Comparison of ENCODE assay signal across 8 cellular contexts in the genomic region with DNA sequence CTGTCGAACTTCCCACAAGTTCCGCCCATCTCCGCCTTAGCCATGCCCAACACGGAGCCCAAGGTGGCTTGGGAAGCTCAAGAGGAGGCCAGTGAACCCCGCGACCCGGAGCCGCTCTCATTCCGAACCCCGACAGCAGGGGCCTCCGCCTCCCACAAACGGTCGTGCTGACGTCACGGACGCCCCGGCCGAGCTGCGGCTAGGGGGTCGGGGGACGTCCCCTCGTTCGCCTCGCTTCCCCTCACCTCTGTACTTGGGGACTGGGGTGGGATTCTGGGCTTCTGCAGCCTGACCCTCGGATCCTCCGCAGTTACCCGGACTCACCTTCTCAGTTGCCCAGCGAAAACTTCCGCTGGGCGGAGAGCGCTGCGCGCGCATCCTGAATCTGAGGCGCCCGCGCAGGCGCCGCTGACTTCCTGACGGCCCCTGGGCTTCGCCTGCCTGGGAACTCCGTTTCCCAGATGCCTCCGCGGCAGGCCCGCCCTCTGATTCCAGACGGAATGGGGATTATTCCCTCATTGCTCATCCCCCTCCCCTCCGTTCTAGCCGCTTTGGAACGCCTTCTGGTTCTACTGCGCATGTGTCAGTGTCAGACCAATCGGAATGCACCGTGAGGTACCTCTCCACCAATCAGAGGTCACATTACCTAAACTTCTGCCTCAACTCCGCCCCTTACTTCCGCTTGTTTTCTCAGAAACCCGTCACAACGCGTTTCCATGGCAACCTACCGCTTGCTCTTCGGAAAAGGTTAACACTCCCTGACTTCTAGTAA. TPM values are rescaled to one million over a fixed set of nuclear protein-coding genes. Genes with fewer than 3 reads are reported as not detected.
DNase-seq lines count a peak whose midpoint lies in the region; ATAC-seq and TF ChIP-seq lines count a peak whose summit lies in the region.

A gene with protein sequence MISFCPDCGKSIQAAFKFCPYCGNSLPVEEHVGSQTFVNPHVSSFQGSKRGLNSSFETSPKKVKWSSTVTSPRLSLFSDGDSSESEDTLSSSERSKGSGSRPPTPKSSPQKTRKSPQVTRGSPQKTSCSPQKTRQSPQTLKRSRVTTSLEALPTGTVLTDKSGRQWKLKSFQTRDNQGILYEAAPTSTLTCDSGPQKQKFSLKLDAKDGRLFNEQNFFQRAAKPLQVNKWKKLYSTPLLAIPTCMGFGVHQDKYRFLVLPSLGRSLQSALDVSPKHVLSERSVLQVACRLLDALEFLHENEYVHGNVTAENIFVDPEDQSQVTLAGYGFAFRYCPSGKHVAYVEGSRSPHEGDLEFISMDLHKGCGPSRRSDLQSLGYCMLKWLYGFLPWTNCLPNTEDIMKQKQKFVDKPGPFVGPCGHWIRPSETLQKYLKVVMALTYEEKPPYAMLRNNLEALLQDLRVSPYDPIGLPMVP (minus strand): TSS at position 351 of the 772 bp plus-strand sequence. CDS start 9,210 bp downstream, outside the sequence.

- DNase-seq in DMS153 treated with DMSO at 0.1 percent for 48 hours (lab: John Stamatoyannopoulos, UW; ENCODE audit: unreplicated experiment) (peak; percentile 99), PC-3 (peak; percentile 100), activated T-cell treated with anti-CD3 and anti-CD28 coated beads for 48 hours (ENCODE audit: low read depth) (peak; percentile 93), epithelial cell of esophagus (ENCODE audit: low read depth) (peak; percentile 100)
- peak; percentile 94 to 96 for DNase-seq in stimulated activated CD8-positive, alpha-beta memory T cell treated with anti-CD3 and anti-CD28 coated beads, Interleukin-4, amount 100 ng/mL, for 1 hour (ENCODE audit: low read depth in 2 of 2, low spot score in 1 of 2)

- 0 out of 2 replicates have a peak, but pooled peaks cover 6% of the 10 kb centered on the region for H4K20me1 ChIP-seq in PC-3 (ENCODE audit: low read length)

- POLR2A ChIA-PET in PC-3 (lab: Charles Lee; ENCODE audit: unreplicated experiment): no interaction called here

- no peaks in the 10 kb centered on the region for H3F3A ChIP-seq in PC-3 (ENCODE audit: low read length, unreplicated experiment)

- TF ChIP-seq CTCF in PC-3 (conservative IDR thresholded peaks at IDR 0.05; ENCODE audit: low read depth, low read length) (no peak), epithelial cell of esophagus (IDR thresholded peaks at IDR 0.05; ENCODE audit: insufficient read depth, low read depth, low read length, missing control alignments) (peak; percentile 12)

- peak within 1 kb of the TSS; percentile 62 for H3K27ac ChIP-seq in PC-3 (ENCODE audit: low read length)

- intact Hi-C loops in PC-3 (cut with micrococcal nuclease): loop anchor here (1.0 to 10.0 kb wide), 2 partner anchors 21 to 90 kb away; no protein-coding TSS in a partner anchor

- H3K9me3 ChIP-seq in PC-3 (ENCODE audit: low read length) (no peaks in the 10 kb centered on the region), mononuclear cell (ENCODE audit: low read depth, low read length) (no peaks in the 10 kb centered on the region)

- H3K4me1 ChIP-seq in PC-3 (ENCODE audit: insufficient read depth, low read length) (peaks cover 41% of the 10 kb centered on the region), mononuclear cell (ENCODE audit: insufficient read depth, low read length) (peaks cover 34% of the 10 kb centered on the region)

- no peaks in the 10 kb centered on the region for H3K27me3 ChIP-seq in PC-3 (ENCODE audit: low read length)
- no peaks in the 10 kb centered on the region for H3K27me3 ChIP-seq in mononuclear cell (ENCODE audit: insufficient read depth, low read length)

- BruUV-seq in PC-3 (replicated peaks; lab: Mats Ljungman, UMichigan): no TSS peak

- peak; percentile 74 for ATAC-seq in GM21576 (IDR thresholded peaks at IDR 0.05; ENCODE audit: unreplicated experiment)
- peak; percentile 91 for ATAC-seq in PC-3

- no peaks in the 10 kb centered on the region for H3K9me2 ChIP-seq in PC-3 (replicated peaks; ENCODE audit: low read length)

- H2AFZ ChIP-seq in PC-3 (ENCODE audit: low read length): peak within 1 kb of the TSS; percentile 94

- peak within 1 kb of the TSS; percentile 91 for H3K9ac ChIP-seq in PC-3 (ENCODE audit: low read length)

- CTCF ChIA-PET in PC-3 (lab: Charles Lee): interaction anchor here (0.5 kb wide), 1 partner anchor 303 kb away, joined by 4 read pairs; no protein-coding TSS in a partner anchor

- peaks cover 11% of the 10 kb centered on the region for H3K36me3 ChIP-seq in PC-3 (ENCODE audit: low read depth, low read length)

- peak within 1 kb of the TSS; percentile 98 for H3K4me2 ChIP-seq in PC-3 (ENCODE audit: low read length)

- no peak for TF ChIP-seq RAD21 in Ishikawa (IDR thresholded peaks at IDR 0.05; ENCODE audit: low read depth)

- peak within 1 kb of the TSS; percentile 95 for H3K4me3 ChIP-seq in PC-3 (ENCODE audit: low read length)
- peak within 1 kb of the TSS; percentile 96 for H3K4me3 ChIP-seq in epithelial cell of esophagus (ENCODE audit: low read length)
- peak within 1 kb of the TSS; percentile 95 for H3K4me3 ChIP-seq in mononuclear cell (ENCODE audit: low read length)

- TF ChIP-seq EP300 in Ishikawa (IDR thresholded peaks at IDR 0.05; ENCODE audit: borderline replicate concordance): peak; percentile 8; the same call in 1 of the 2 replicates

- H3K79me2 ChIP-seq in PC-3 (ENCODE audit: low read length): peaks cover 89% of the 10 kb centered on the region

TF ChIP-seq in Ishikawa, 13 proteins besides CTCF, POLR2A, EP300 and RAD21:
- TF ChIP-seq, protein P1, sequence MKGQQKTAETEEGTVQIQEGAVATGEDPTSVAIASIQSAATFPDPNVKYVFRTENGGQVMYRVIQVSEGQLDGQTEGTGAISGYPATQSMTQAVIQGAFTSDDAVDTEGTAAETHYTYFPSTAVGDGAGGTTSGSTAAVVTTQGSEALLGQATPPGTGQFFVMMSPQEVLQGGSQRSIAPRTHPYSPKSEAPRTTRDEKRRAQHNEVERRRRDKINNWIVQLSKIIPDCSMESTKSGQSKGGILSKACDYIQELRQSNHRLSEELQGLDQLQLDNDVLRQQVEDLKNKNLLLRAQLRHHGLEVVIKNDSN (IDR thresholded peaks at IDR 0.05): 0 out of 2 replicates have a peak, but pooled peaks have one; percentile 14
- TF ChIP-seq, protein P2, sequence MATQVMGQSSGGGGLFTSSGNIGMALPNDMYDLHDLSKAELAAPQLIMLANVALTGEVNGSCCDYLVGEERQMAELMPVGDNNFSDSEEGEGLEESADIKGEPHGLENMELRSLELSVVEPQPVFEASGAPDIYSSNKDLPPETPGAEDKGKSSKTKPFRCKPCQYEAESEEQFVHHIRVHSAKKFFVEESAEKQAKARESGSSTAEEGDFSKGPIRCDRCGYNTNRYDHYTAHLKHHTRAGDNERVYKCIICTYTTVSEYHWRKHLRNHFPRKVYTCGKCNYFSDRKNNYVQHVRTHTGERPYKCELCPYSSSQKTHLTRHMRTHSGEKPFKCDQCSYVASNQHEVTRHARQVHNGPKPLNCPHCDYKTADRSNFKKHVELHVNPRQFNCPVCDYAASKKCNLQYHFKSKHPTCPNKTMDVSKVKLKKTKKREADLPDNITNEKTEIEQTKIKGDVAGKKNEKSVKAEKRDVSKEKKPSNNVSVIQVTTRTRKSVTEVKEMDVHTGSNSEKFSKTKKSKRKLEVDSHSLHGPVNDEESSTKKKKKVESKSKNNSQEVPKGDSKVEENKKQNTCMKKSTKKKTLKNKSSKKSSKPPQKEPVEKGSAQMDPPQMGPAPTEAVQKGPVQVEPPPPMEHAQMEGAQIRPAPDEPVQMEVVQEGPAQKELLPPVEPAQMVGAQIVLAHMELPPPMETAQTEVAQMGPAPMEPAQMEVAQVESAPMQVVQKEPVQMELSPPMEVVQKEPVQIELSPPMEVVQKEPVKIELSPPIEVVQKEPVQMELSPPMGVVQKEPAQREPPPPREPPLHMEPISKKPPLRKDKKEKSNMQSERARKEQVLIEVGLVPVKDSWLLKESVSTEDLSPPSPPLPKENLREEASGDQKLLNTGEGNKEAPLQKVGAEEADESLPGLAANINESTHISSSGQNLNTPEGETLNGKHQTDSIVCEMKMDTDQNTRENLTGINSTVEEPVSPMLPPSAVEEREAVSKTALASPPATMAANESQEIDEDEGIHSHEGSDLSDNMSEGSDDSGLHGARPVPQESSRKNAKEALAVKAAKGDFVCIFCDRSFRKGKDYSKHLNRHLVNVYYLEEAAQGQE (IDR thresholded peaks at IDR 0.05; ENCODE audit: low read depth): no peak
- no peak for TF ChIP-seq CEBPB (IDR thresholded peaks at IDR 0.05)
- TF ChIP-seq CREB1 (IDR thresholded peaks at IDR 0.05; ENCODE audit: low read depth): peak; percentile 41; the same call in 1 of the 2 replicates
- TF ChIP-seq NFIC (IDR thresholded peaks at IDR 0.05): no peak
- TF ChIP-seq YY1 (IDR thresholded peaks at IDR 0.05; ENCODE audit: low read depth): no peak
- peak; percentile 63 for TF ChIP-seq TAF1 (IDR thresholded peaks at IDR 0.05; ENCODE audit: low read depth)
- peak; percentile 20; the same call in 1 of the 2 replicates for TF ChIP-seq TEAD4 (IDR thresholded peaks at IDR 0.05)
- TF ChIP-seq, protein P3, sequence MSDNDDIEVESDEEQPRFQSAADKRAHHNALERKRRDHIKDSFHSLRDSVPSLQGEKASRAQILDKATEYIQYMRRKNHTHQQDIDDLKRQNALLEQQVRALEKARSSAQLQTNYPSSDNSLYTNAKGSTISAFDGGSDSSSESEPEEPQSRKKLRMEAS (IDR thresholded peaks at IDR 0.05): 0 out of 2 replicates have a peak, but pooled peaks have one; percentile 31
- TF ChIP-seq FOXM1 (IDR thresholded peaks at IDR 0.05; ENCODE audit: borderline replicate concordance, low read depth): no peak
- TF ChIP-seq TCF12 (IDR thresholded peaks at IDR 0.05; ENCODE audit: low read depth): no peak; the same call in 1 of the 2 replicates
- TF ChIP-seq ZBTB7A (IDR thresholded peaks at IDR 0.05; ENCODE audit: low read depth): 0 out of 2 replicates have a peak, but pooled peaks have one; percentile 30
- TF ChIP-seq EGR1 (IDR thresholded peaks at IDR 0.05): no peak
TF ChIP-seq in Ishikawa: peak in this region for 6.

RNA-seq across cellular contexts. Expression of the gene that starts here (rescaled TPM):
- 26.0 and 36.3 TPM in 2 replicates for total RNA-seq in PC-3 (2014; rRNA removed)
- total RNA-seq in mononuclear cell: 23.7 TPM

Comparison
In these comparisons a context has a peak if more than half of its experiments do, and no peak if none do; other contexts are left out.
1. Peak in every context shown above with its lines: DNase-seq, ATAC-seq, H3K4me3 ChIP-seq and H3K27ac ChIP-seq.